In the genomic region with DNA sequence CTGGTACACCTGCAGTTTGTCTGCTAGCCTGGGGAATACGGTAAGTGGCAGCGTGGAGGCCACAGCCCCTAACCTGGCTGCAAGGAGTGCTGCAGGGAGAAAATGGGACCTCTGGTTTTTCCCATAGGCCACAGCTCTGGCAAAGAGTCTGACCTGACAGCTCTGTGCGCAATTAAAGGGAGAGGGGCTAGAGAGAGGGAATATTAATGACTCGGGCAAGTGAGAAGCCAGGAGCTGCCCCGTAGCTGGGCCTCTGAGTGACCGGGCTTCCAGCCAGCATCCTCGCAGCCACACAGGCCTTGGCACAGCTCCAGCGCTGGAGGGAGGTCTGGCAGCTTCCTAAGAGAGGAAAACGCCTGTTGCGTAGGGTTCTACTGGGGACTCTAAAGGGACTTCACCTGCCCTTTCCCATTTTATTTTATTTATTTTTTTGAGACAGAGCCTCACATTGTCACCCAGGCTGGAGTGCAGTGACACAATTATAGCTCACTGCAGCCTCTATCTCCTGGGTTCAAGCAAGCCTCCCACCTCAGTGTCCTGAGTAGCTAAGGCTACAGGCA, we compare ENCODE assay signal across 8 cellular contexts. TPM values are rescaled to one million over a fixed set of nuclear protein-coding genes. Genes with fewer than 3 reads are reported as not detected.
DNase-seq lines count a peak whose midpoint lies in the region; ATAC-seq, FAIRE-seq and TF ChIP-seq lines count a peak whose summit lies in the region.

No MANE protein-coding gene starts in this region.

- no peaks in the 10 kb centered on the region for H3K27me3 ChIP-seq in A673 (replicated peaks; ENCODE audit: insufficient read depth, low read depth, low read length, poor library complexity)
- no peaks in the 10 kb centered on the region for H3K27me3 ChIP-seq in K562 (ENCODE audit: control insufficient read depth in 2 of 2, insufficient read depth in 2 of 2, low read length in 2 of 2)
- H3K27me3 ChIP-seq in HepG2 (ENCODE audit: control insufficient read depth in 1 of 2, insufficient read depth in 2 of 2, low read length in 2 of 2) = no peaks in the 10 kb centered on the region

- no peaks in the 10 kb centered on the region for H3K9me1 ChIP-seq in K562 (ENCODE audit: control insufficient read depth, insufficient read depth, low read length)

- TF ChIP-seq RAD21 in K562 (CRISPR knock-in tag; conservative IDR thresholded peaks at IDR 0.05 in 1 of 2, IDR thresholded peaks at IDR 0.05 in 1 of 2) = no peak
- TF ChIP-seq RAD21 in HepG2 (CRISPR knock-in tag; IDR thresholded peaks at IDR 0.05) = peak; percentile 39

- H3K4me2 ChIP-seq in K562 (ENCODE audit: insufficient read depth, low read length) (no peak overlapping the region), HepG2 (ENCODE audit: low read depth, low read length) (peak overlapping the region; percentile 90)

- H3K27ac Mint-ChIP-seq in glutamatergic neuron (ENCODE audit: unreplicated experiment) = no peak overlapping the region

- H3K4me3 Mint-ChIP-seq in glutamatergic neuron (ENCODE audit: unreplicated experiment) = no peak overlapping the region

- intact Hi-C loops in A673 (cut with micrococcal nuclease; ENCODE audit: unreplicated experiment) (no loop called here), K562 (cut with micrococcal nuclease) (loop anchor here (10.0 kb wide), 1 partner anchor 76 kb away; no protein-coding TSS in a partner anchor), HepG2 (cut with micrococcal nuclease; ENCODE audit: unreplicated experiment) (no loop called here)

- WGBS in K562 (ENCODE audit: insufficient coverage, low coverage, missing lambda C conversion rate) = 28% methylated on average over 10 of the region's 10 CpGs
- 10% methylated on average over 10 of the region's 10 CpGs for WGBS in HepG2 (ENCODE audit: low lambda C conversion rate)

- in situ Hi-C loops in K562 (cut with MboI) = no loop called here
- in situ Hi-C loops in HepG2 (cut with HindIII; ENCODE audit: extremely low pct_ligation_motif_present, low pct_unique_long_range_greater_than_20kb) = loop anchor here (5.0 kb wide), 1 partner anchor 69 kb away; no protein-coding TSS in a partner anchor

- FAIRE-seq in K562 (lab: Jason Lieb, UNC) = no peak
- FAIRE-seq in HepG2 (lab: Jason Lieb, UNC) = no peak

- ATAC-seq in K562 = peak; percentile 56
- ATAC-seq in HepG2 = peak; percentile 77
- no peak for ATAC-seq in HG03439 (IDR thresholded peaks at IDR 0.05; ENCODE audit: unreplicated experiment)

- POLR2A ChIA-PET in A673 (lab: Charles Lee; ENCODE audit: low non-redundant PET) = no interaction called here
- POLR2A ChIA-PET in K562 (lab: Yijun Ruan, JAX) = interaction anchor here (0.6 kb wide), 1 partner anchor 75 kb away, joined by 3 read pairs; no protein-coding TSS in a partner anchor
- POLR2A ChIA-PET in HepG2 (lab: Yijun Ruan, JAX) = interaction anchor here (0.9 to 2.7 kb wide), 9 partner anchors 10 to 140 kb away, joined by 3 to 15 read pairs (median 4); no protein-coding TSS in a partner anchor

- H3K4me1 ChIP-seq in A673 (ENCODE audit: insufficient read depth, low read length, poor library complexity, severe bottlenecking) (no peaks in the 10 kb centered on the region), K562 (replicated peaks in 1 of 2; ENCODE audit: control insufficient read depth in 2 of 2, insufficient read depth in 2 of 2, low read length in 2 of 2) (peaks cover 5 to 8% of the 10 kb centered on the region in 2 experiments; a peak in 3 of 5 replicates), HepG2 (ENCODE audit: insufficient read depth, low read length) (peaks cover 36% of the 10 kb centered on the region)

- H3K9ac ChIP-seq in K562 (ENCODE audit: insufficient read depth in 1 of 2, low read depth in 2 of 2, low read length in 2 of 2) = 0 out of 4 replicates have a peak overlapping the region, but pooled peaks of 1 of the 2 experiments have one; percentile 47
- H3K9ac ChIP-seq in HepG2 (ENCODE audit: insufficient read depth, low read depth, low read length) = no peak overlapping the region; the same call in 1 of the 2 replicates

- DNase-seq in A673 (ENCODE audit: low spot score) (peak; percentile 78), NCI-H128 (lab: John Stamatoyannopoulos, UW; ENCODE audit: unreplicated experiment) (peak; percentile 79), K562 (ENCODE audit: extremely low read depth in 1 of 4, low spot score in 3 of 4) (peak in 1 of 4 experiments; percentile 54), HepG2 (ENCODE audit: low spot score) (peak; percentile 79), glutamatergic neuron (no peak)
- no peak for DNase-seq in activated CD4-positive, CD25-positive, alpha-beta regulatory T cell treated with anti-CD3 and anti-CD28 coated beads, Interleukin-2, amount 50 U/mL, for 72 hours
- no peak for DNase-seq in NK-92 treated with Interleukin-12 subunit alpha and Interleukin-12 subunit beta, amount 100 ng/mL, for 24 hours (lab: John Stamatoyannopoulos, UW)

- H3K36me3 Mint-ChIP-seq in glutamatergic neuron (ENCODE audit: unreplicated experiment) = no peaks in the 10 kb centered on the region

- H4K20me1 ChIP-seq in K562 (replicated peaks; ENCODE audit: control insufficient read depth, insufficient read depth, low read length) (no peaks in the 10 kb centered on the region; the same call in 1 of the 2 replicates), HepG2 (ENCODE audit: insufficient read depth, low read length) (no peaks in the 10 kb centered on the region)

- no peak overlapping the region for H3K27ac ChIP-seq in A673 (ENCODE audit: low read depth, low read length, poor library complexity, severe bottlenecking)
- H3K27ac ChIP-seq in K562 (ENCODE audit: extremely low read depth, low read depth, low read length) = no peak overlapping the region
- H3K27ac ChIP-seq in HepG2 (ENCODE audit: extremely low read length, insufficient read depth, low read length) = peak overlapping the region; percentile 32

- BruUV-seq in A673 (replicated peaks; lab: Mats Ljungman, UMichigan) (no TSS peak), K562 (replicated peaks; lab: Mats Ljungman, UMichigan) (no TSS peak), HepG2 (replicated peaks; lab: Mats Ljungman, UMichigan) (no TSS peak)

- H3K9me3 ChIP-seq in A673 (ENCODE audit: low read depth, low read length, poor library complexity, severe bottlenecking) (no peaks in the 10 kb centered on the region), K562 (replicated peaks; ENCODE audit: control insufficient read depth, insufficient read depth, low read depth, low read length) (peaks cover 2% of the 10 kb centered on the region; the same call in 1 of the 2 replicates), HepG2 (ENCODE audit: low read length) (no peaks in the 10 kb centered on the region)

- H3K79me2 ChIP-seq in K562 (ENCODE audit: control insufficient read depth, insufficient read depth, low read length) (no peaks in the 10 kb centered on the region), HepG2 (ENCODE audit: insufficient read depth, low read length) (no peaks in the 10 kb centered on the region)

- no peak overlapping the region for H3K4me3 ChIP-seq in A673 (ENCODE audit: low read depth, low read length, poor library complexity, severe bottlenecking)
- H3K4me3 ChIP-seq in K562 = no peak overlapping the region
- H3K4me3 ChIP-seq in HepG2 (replicated peaks in 1 of 3; ENCODE audit: insufficient read depth in 1 of 3, low read depth in 2 of 3, low read length in 3 of 3) = peak overlapping the region in 1 of 3 experiments; percentile 62; a peak in 4 of 6 replicates

- H2AFZ ChIP-seq in K562 (ENCODE audit: low read depth, low read length) (no peak overlapping the region), HepG2 (ENCODE audit: low read length) (peak overlapping the region; percentile 85)

- peaks cover 3% of the 10 kb centered on the region for H3K9me3 Mint-ChIP-seq in glutamatergic neuron (ENCODE audit: unreplicated experiment)

- no peaks in the 10 kb centered on the region for H3K36me3 ChIP-seq in A673 (ENCODE audit: insufficient read depth, low read length, poor library complexity, severe bottlenecking)
- H3K36me3 ChIP-seq in K562 (ENCODE audit: control insufficient read depth, insufficient read depth, low read length) = no peaks in the 10 kb centered on the region
- peaks cover 2 to 3% of the 10 kb centered on the region in 2 experiments; a peak in 3 of 5 replicates for H3K36me3 ChIP-seq in HepG2 (replicated peaks in 1 of 2; ENCODE audit: control insufficient read depth in 1 of 2, insufficient read depth in 2 of 2, low read length in 2 of 2)

- TF ChIP-seq CTCF in A673 (conservative IDR thresholded peaks at IDR 0.05; ENCODE audit: low read depth, low read length) (no peak), K562 (IDR thresholded peaks at IDR 0.05 in 2 of 3, conservative IDR thresholded peaks at IDR 0.05 in 1 of 3; ENCODE audit: insufficient read depth in 2 of 3, low read depth in 1 of 3, low read length in 3 of 3) (no peak), HepG2 (CRISPR knock-in tag; IDR thresholded peaks at IDR 0.05) (peak; percentile 30; the same call in 1 of the 2 replicates), glutamatergic neuron (IDR thresholded peaks at IDR 0.05; ENCODE audit: partially characterized antibody, unreplicated experiment) (no peak)

- CTCF ChIA-PET in A673 (lab: Charles Lee) (no interaction called here), K562 (lab: Yijun Ruan, JAX; ENCODE audit: low intra/inter-chr PET ratio) (no interaction called here), HepG2 (lab: Yijun Ruan, JAX; ENCODE audit: low intra/inter-chr PET ratio, low total read pairs) (no interaction called here)

- no peaks in the 10 kb centered on the region for H3K4me1 Mint-ChIP-seq in glutamatergic neuron (ENCODE audit: low read depth, unreplicated experiment)

- TF ChIP-seq EP300 in K562 (IDR thresholded peaks at IDR 0.05; ENCODE audit: low read length) (no peak), HepG2 (IDR thresholded peaks at IDR 0.05; ENCODE audit: low read depth in 2 of 2, low read length in 2 of 2) (peak in 1 of 2 experiments; percentile 17; a peak in 1 of 4 replicates), HepG2 (CRISPR knock-in tag; IDR thresholded peaks at IDR 0.05; ENCODE audit: borderline replicate concordance) (no peak)

- peaks cover 5% of the 10 kb centered on the region for H3K27me3 Mint-ChIP-seq in glutamatergic neuron (ENCODE audit: unreplicated experiment)

- TF ChIP-seq POLR2A in K562 (conservative IDR thresholded peaks at IDR 0.05) (no peak), HepG2 (IDR thresholded peaks at IDR 0.05; ENCODE audit: insufficient read depth in 1 of 2, low read depth in 2 of 2, low read length in 2 of 2) (no peak)

RNA-seq across cellular contexts. Expression of a gene that starts 18.2 kb away (rescaled TPM):
- total RNA-seq in A673 (2021) (not detected in 2 replicates), K562 (2014; rRNA removed) (not detected in 2 replicates), K562 (2014; rRNA removed; fragmentation: Illumina TruSeq; extraction: Trizol) (not detected in 2 replicates), K562 (2015; rRNA removed; fragmentation: Illumina TruSeq; extraction: Trizol) (not detected in 2 replicates), K562 (2021) (not detected in 2 replicates), HepG2 (2016; rRNA removed; fragmentation: Illumina TruSeq; extraction: Trizol) (not detected in 2 replicates), glutamatergic neuron (ENCODE audit: unreplicated experiment) (not detected)
- not detected in 2 replicates for total RNA-seq in K562 (2011; cell fraction: chromatin; rRNA removed; ENCODE audit: low replicate concordance)
- not detected in 2 replicates for total RNA-seq in K562 (2011; cell fraction: nucleolus; rRNA removed)
- total RNA-seq in K562 (2011; cell fraction: nucleoplasm; rRNA removed) = not detected in 2 replicates
- polyA plus RNA-seq in K562 (2011; rRNA removed) (not detected in 2 replicates), K562 (2014; fragmentation: Illumina TruSeq; extraction: Trizol) (not detected in 2 replicates), K562 (2014; fragmentation: Nextera tagmentation; extraction: Ambion mirVana) (not detected), K562 (2014; rRNA removed) (not detected in 2 replicates), HepG2 (2011; rRNA removed) (not detected in 2 replicates)
- polyA plus RNA-seq in K562 (2011; cell fraction: cytosol; rRNA removed) = not detected in 2 replicates
- 0.06 TPM in 1 of 2 replicates, not detected in the other for polyA plus RNA-seq in K562 (2011; cell fraction: nucleus; rRNA removed)
- polyA plus RNA-seq in K562 (2012) = not detected in 2 replicates
- polyA minus RNA-seq in K562 (2011; rRNA and poly(A)+ RNA removed) = not detected in 2 replicates
- not detected in 2 replicates for polyA minus RNA-seq in K562 (2011; cell fraction: cytosol; rRNA and poly(A)+ RNA removed)
- polyA minus RNA-seq in K562 (2011; cell fraction: nucleus; rRNA and poly(A)+ RNA removed) = not detected in 2 replicates
- not detected in 2 replicates for total RNA-seq in HepG2 (2016; cell fraction: cytosol; rRNA removed; fragmentation: Illumina TruSeq; extraction: Trizol; ENCODE audit: low read depth)
- total RNA-seq in HepG2 (2016; cell fraction: insoluble cytoplasmic fraction; rRNA removed; fragmentation: Illumina TruSeq; extraction: Trizol) = not detected in 2 replicates
- not detected in 2 replicates for total RNA-seq in HepG2 (2016; cell fraction: membrane; rRNA removed; fragmentation: Illumina TruSeq; extraction: Trizol)
- total RNA-seq in HepG2 (2016; cell fraction: nucleus; rRNA removed; fragmentation: Illumina TruSeq; extraction: Trizol) = not detected in 2 replicates
- not detected in 2 replicates for polyA plus RNA-seq in HepG2 (2011; cell fraction: cytosol; rRNA removed)
- not detected in 2 replicates for polyA plus RNA-seq in HepG2 (2011; cell fraction: nucleus; rRNA removed)
- not detected in 2 replicates for polyA plus RNA-seq in HepG2 (2012)
- not detected in 2 replicates for polyA plus RNA-seq in HepG2 (2016; cell fraction: cytosol; fragmentation: Illumina TruSeq; extraction: Trizol; ENCODE audit: low read depth)
- not detected in 2 replicates for polyA plus RNA-seq in HepG2 (2016; cell fraction: insoluble cytoplasmic fraction; fragmentation: Illumina TruSeq; extraction: Trizol; ENCODE audit: low read depth)
- not detected in 2 replicates for polyA plus RNA-seq in HepG2 (2016; cell fraction: membrane; fragmentation: Illumina TruSeq; extraction: Trizol; ENCODE audit: low read depth)
- polyA plus RNA-seq in HepG2 (2016; cell fraction: nucleus; fragmentation: Illumina TruSeq; extraction: Trizol; ENCODE audit: insufficient read depth, low read depth) = not detected in 2 replicates
- not detected in 2 replicates for polyA minus RNA-seq in HepG2 (2011; rRNA and poly(A)+ RNA removed; ENCODE audit: low replicate concordance)
- not detected in 2 replicates for polyA minus RNA-seq in HepG2 (2011; cell fraction: cytosol; rRNA and poly(A)+ RNA removed)
- not detected in 2 replicates for polyA minus RNA-seq in HepG2 (2011; cell fraction: nucleus; rRNA and poly(A)+ RNA removed)

RNA-seq across cellular contexts. Expression of a gene that starts 55.3 kb away (rescaled TPM):
- 4.4 and 4.5 TPM in 2 replicates for total RNA-seq in A673 (2021)
- 0.46 and 1.1 TPM in 2 replicates for total RNA-seq in K562 (2011; cell fraction: chromatin; rRNA removed; ENCODE audit: low replicate concordance)
- total RNA-seq in K562 (2011; cell fraction: nucleolus; rRNA removed) = 0.50 and 0.53 TPM in 2 replicates
- total RNA-seq in K562 (2011; cell fraction: nucleoplasm; rRNA removed) = 0.31 and 0.51 TPM in 2 replicates
- total RNA-seq in K562 (2014; rRNA removed) = 0.12 and 0.27 TPM in 2 replicates
- 0.22 and 0.29 TPM in 2 replicates for total RNA-seq in K562 (2014; rRNA removed; fragmentation: Illumina TruSeq; extraction: Trizol)
- 0.22 and 0.23 TPM in 2 replicates for total RNA-seq in K562 (2015; rRNA removed; fragmentation: Illumina TruSeq; extraction: Trizol)
- 0.24 and 0.34 TPM in 2 replicates for total RNA-seq in K562 (2021)
- 0.05 and 0.06 TPM in 2 replicates for polyA plus RNA-seq in K562 (2011; rRNA removed)
- polyA plus RNA-seq in K562 (2011; cell fraction: cytosol; rRNA removed) = 0.01 TPM in 1 of 2 replicates, not detected in the other
- 0.13 and 0.23 TPM in 2 replicates for polyA plus RNA-seq in K562 (2011; cell fraction: nucleus; rRNA removed)
- 0.14 and 0.98 TPM in 2 replicates for polyA plus RNA-seq in K562 (2012)
- polyA plus RNA-seq in K562 (2014; fragmentation: Illumina TruSeq; extraction: Trizol) = 0.21 TPM in 2 replicates
- under 1 TPM in 1 of 2 experiments, not detected in 1; 0.08 TPM for polyA plus RNA-seq in K562 (2014; fragmentation: Nextera tagmentation; extraction: Ambion mirVana)
- polyA plus RNA-seq in K562 (2014; rRNA removed) = 0.19 and 0.21 TPM in 2 replicates
- polyA minus RNA-seq in K562 (2011; rRNA and poly(A)+ RNA removed) = 0.04 and 0.09 TPM in 2 replicates
- not detected in 2 replicates for polyA minus RNA-seq in K562 (2011; cell fraction: cytosol; rRNA and poly(A)+ RNA removed)
- 0.11 TPM in 1 of 2 replicates, not detected in the other for polyA minus RNA-seq in K562 (2011; cell fraction: nucleus; rRNA and poly(A)+ RNA removed)
- 4.8 and 5.3 TPM in 2 replicates for total RNA-seq in HepG2 (2016; rRNA removed; fragmentation: Illumina TruSeq; extraction: Trizol)
- total RNA-seq in HepG2 (2016; cell fraction: cytosol; rRNA removed; fragmentation: Illumina TruSeq; extraction: Trizol; ENCODE audit: low read depth) = 0.88 and 1.0 TPM in 2 replicates
- 4.7 and 5.1 TPM in 2 replicates for total RNA-seq in HepG2 (2016; cell fraction: insoluble cytoplasmic fraction; rRNA removed; fragmentation: Illumina TruSeq; extraction: Trizol)
- 1.7 and 2.4 TPM in 2 replicates for total RNA-seq in HepG2 (2016; cell fraction: membrane; rRNA removed; fragmentation: Illumina TruSeq; extraction: Trizol)
- total RNA-seq in HepG2 (2016; cell fraction: nucleus; rRNA removed; fragmentation: Illumina TruSeq; extraction: Trizol) = 11.4 and 12.3 TPM in 2 replicates
- polyA plus RNA-seq in HepG2 (2011; rRNA removed) = 6.9 and 7.8 TPM in 2 replicates
- polyA plus RNA-seq in HepG2 (2011; cell fraction: cytosol; rRNA removed) = 1.3 and 1.9 TPM in 2 replicates
- 15.7 and 19.6 TPM in 2 replicates for polyA plus RNA-seq in HepG2 (2011; cell fraction: nucleus; rRNA removed)
- 3.0 and 4.6 TPM in 2 replicates for polyA plus RNA-seq in HepG2 (2012)
- 0.20 and 0.32 TPM in 2 replicates for polyA plus RNA-seq in HepG2 (2016; cell fraction: cytosol; fragmentation: Illumina TruSeq; extraction: Trizol; ENCODE audit: low read depth)
- polyA plus RNA-seq in HepG2 (2016; cell fraction: insoluble cytoplasmic fraction; fragmentation: Illumina TruSeq; extraction: Trizol; ENCODE audit: low read depth) = 4.3 and 4.8 TPM in 2 replicates
- polyA plus RNA-seq in HepG2 (2016; cell fraction: membrane; fragmentation: Illumina TruSeq; extraction: Trizol; ENCODE audit: low read depth) = 0.69 and 0.77 TPM in 2 replicates
- 31.6 and 32.6 TPM in 2 replicates for polyA plus RNA-seq in HepG2 (2016; cell fraction: nucleus; fragmentation: Illumina TruSeq; extraction: Trizol; ENCODE audit: insufficient read depth, low read depth)
- 2.8 TPM in 1 of 2 replicates, not detected in the other for polyA minus RNA-seq in HepG2 (2011; rRNA and poly(A)+ RNA removed; ENCODE audit: low replicate concordance)
- polyA minus RNA-seq in HepG2 (2011; cell fraction: cytosol; rRNA and poly(A)+ RNA removed) = 1.7 and 1.8 TPM in 2 replicates
- polyA minus RNA-seq in HepG2 (2011; cell fraction: nucleus; rRNA and poly(A)+ RNA removed) = 22.5 and 32.0 TPM in 2 replicates
- total RNA-seq in glutamatergic neuron (ENCODE audit: unreplicated experiment) = 32.9 TPM

Comparison
In these comparisons a context has a peak if more than half of its experiments do, and no peak if none do; other contexts are left out.
1. DNase-seq: peak in A673 (single experiment), NCI-H128 (single experiment) and HepG2 (single experiment); none in glutamatergic neuron (single experiment), activated CD4-positive, CD25-positive, alpha-beta regulatory T cell treated with anti-CD3 and anti-CD28 coated beads, Interleukin-2, amount 50 U/mL, for 72 hours (single experiment) and NK-92 treated with Interleukin-12 subunit alpha and Interleukin-12 subunit beta, amount 100 ng/mL, for 24 hours (single experiment).